11 cellular contexts compared by ENCODE assay signal in the genomic region with DNA sequence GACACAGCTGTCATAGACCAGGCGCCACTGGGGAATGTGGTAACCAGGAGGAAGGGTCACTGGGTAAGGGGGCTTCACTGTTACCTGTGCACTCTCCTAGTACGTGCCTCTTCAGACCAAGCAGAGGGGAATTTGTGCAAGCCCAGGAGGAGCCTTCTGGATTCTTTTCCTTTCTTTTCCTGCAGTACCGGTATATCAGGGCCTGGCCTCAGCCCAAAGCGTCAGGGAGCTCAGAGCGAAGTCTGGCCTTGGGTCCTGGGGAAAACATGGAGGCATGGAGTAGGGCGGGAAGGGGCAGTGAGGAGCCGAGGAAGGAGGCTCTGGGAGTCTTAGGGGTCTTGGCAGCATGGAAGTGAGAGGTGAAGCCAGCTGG.
A peak's percentile ranks its signal among the peaks of the same experiment; 100 is the strongest.
DNase-seq lines count a peak whose midpoint lies in the region; ATAC-seq and TF ChIP-seq lines count a peak whose summit lies in the region.
"Had no signal": no experiment of that assay in that cellular context is flagged by ENCODE, and none has a peak within 500 bp of the region (broad histone marks: within the 10 kb centered on the region; RNA-seq: fewer than 3 reads in every experiment).

No MANE protein-coding gene starts in this region.

- H3K9ac ChIP-seq in adipocyte (ENCODE audit: low read length) (peak overlapping the region; percentile 80), subcutaneous abdominal adipose tissue (ENCODE audit: low read length in 5 of 5) (peak overlapping the region in 1 of 5 donors; percentile 49)
- H3K9ac ChIP-seq: parathyroid adenoma, SK-N-SH had no signal

- H3K27ac ChIP-seq in HL-60 (replicated peaks), result peak overlapping the region; percentile 69
- peak overlapping the region; percentile 58 for H3K27ac ChIP-seq in layer of hippocampus (ENCODE audit: low read depth, low read length)
- peak overlapping the region; percentile 91 for H3K27ac ChIP-seq in subcutaneous abdominal adipose tissue (ENCODE audit: low read depth, low read length)
- H3K27ac ChIP-seq: parathyroid adenoma had no signal

- H3K4me1 ChIP-seq in adipocyte (ENCODE audit: control insufficient read depth, insufficient read depth, low read length), result peaks cover 40% of the 10 kb centered on the region
- H3K4me1 ChIP-seq in subcutaneous abdominal adipose tissue (ENCODE audit: control insufficient read depth in 5 of 5, insufficient read depth in 5 of 5, low read length in 5 of 5), result peaks cover 2 to 35% (median 30%) of the 10 kb centered on the region in 5 donors
- H3K4me1 ChIP-seq: parathyroid adenoma had no signal

- no peaks in the 10 kb centered on the region for H3K27me3 ChIP-seq in HL-60 (ENCODE audit: insufficient read depth, poor library complexity, severe bottlenecking)
- no peaks in the 10 kb centered on the region for H3K27me3 ChIP-seq in adipocyte (replicated peaks; ENCODE audit: control insufficient read depth, insufficient read depth, low read length)
- no peaks in the 10 kb centered on the region for H3K27me3 ChIP-seq in layer of hippocampus (ENCODE audit: control insufficient read depth, insufficient read depth, low read length)
- no peaks in the 10 kb centered on the region for H3K27me3 ChIP-seq in subcutaneous abdominal adipose tissue (ENCODE audit: control insufficient read depth in 5 of 5, insufficient read depth in 4 of 5, low read length in 5 of 5)

- H3K9me3 ChIP-seq in adipocyte (ENCODE audit: control insufficient read depth, low read length) (no peaks in the 10 kb centered on the region), subcutaneous abdominal adipose tissue (ENCODE audit: control insufficient read depth in 5 of 5, low read length in 5 of 5) (no peaks in the 10 kb centered on the region)
- H3K9me3 ChIP-seq: SK-N-SH had no signal

- DNase-seq in HL-60 (ENCODE audit: low read depth in 1 of 2, low spot score in 1 of 2) (no peak), adipocyte (ENCODE audit: low read depth) (no peak), dedifferentiated amniotic fluid mesenchymal stem cell (ENCODE audit: extremely low spot score) (no peak), retina (no peak)
- DNase-seq: NCI-H1092, NCI-H82, SK-N-SH had no signal

- no peak for ATAC-seq in HG02970 (IDR thresholded peaks at IDR 0.05; ENCODE audit: low FRiP score, unreplicated experiment)

- H3K36me3 ChIP-seq in adipocyte (ENCODE audit: control insufficient read depth, insufficient read depth, low read length, severe bottlenecking) (no peaks in the 10 kb centered on the region), subcutaneous abdominal adipose tissue (ENCODE audit: control insufficient read depth in 5 of 5, insufficient read depth in 5 of 5, low read length in 5 of 5) (no peaks in the 10 kb centered on the region)

- no peak for TF ChIP-seq CTCF in HL-60 (IDR thresholded peaks at IDR 0.05; ENCODE audit: insufficient read depth, low read length)

- H3K4me3 ChIP-seq in HL-60 (replicated peaks; ENCODE audit: insufficient read depth, low read length) (no peak overlapping the region), adipocyte (ENCODE audit: low read length) (peak overlapping the region; percentile 65), subcutaneous abdominal adipose tissue (ENCODE audit: low read depth in 1 of 5, low read length in 5 of 5) (peak overlapping the region in 4 of 5 donors; percentile 20 to 62 (median 52))
